ENCODE assay signal across 8 cellular contexts in the genomic region with DNA sequence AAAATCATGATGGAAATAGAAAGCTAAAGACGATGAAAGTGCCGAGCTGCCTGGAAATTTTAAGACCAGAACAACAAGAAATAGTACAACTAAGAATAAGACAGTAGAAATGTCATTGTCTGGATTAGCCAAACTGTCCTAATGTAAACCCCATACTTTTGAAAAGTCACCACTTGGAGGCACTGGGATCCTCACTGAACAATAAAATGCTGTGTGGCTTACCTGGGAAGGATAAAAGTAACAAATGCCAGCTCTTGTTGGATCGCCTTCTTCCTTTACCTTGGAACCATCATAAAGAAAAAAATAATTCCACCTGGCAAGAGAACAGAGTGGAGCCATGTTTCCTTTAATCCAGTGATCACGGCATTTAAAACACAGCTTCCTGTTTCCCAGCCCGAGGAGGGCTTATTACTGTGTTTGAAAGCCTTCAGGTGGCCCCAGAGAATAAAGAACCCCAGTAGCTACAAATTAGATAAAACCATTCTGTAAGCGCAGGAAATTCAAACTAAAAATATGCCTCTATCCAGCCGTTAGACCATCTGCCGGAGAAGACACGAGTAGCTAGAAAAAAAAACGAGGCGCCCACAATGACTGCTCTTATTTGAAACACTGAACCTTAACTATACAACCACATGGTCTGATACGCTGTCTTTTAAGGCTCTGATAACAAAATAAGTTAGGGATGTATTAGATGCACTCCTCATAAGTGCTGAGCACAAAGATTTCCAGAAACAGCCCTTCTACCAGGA. TPM values are rescaled to one million over a fixed set of nuclear protein-coding genes. Genes with fewer than 3 reads are reported as not detected.
DNase-seq lines count a peak whose midpoint lies in the region; ATAC-seq lines count a peak whose summit lies in the region.

No MANE protein-coding gene starts in this region.

- H3K9me3 ChIP-seq in CD4-positive, alpha-beta memory T cell (ENCODE audit: control insufficient read depth in 1 of 2, low read length in 2 of 2), result no peaks in the 10 kb centered on the region

- in situ Hi-C loops in KBM-7 (cut with MboI; ENCODE audit: low pct_unique_long_range_greater_than_20kb, low sequenced_read_pairs), result no loop called here

- peaks cover 0 to 2% (median 0%) of the 10 kb centered on the region in 8 donors for H3K9me3 Mint-ChIP-seq in CD4-positive, alpha-beta memory T cell
- no peaks in the 10 kb centered on the region for H3K9me3 Mint-ChIP-seq in activated T-helper 2 cell treated with anti-CD3 and anti-CD28 coated beads, Interferon-gamma antibody, Interleukin-2, Interleukin-4, amounts not matched to agents 10 μg/mL and 5 μg/mL and 100 μg/mL, durations not matched to agents 14 hours and 24 hours and 36 hours
- no peaks in the 10 kb centered on the region for H3K9me3 Mint-ChIP-seq in memory B cell

- H3K27ac Mint-ChIP-seq in CD4-positive, alpha-beta memory T cell, result peak overlapping the region; percentile 72 to 93 (median 87)
- H3K27ac Mint-ChIP-seq in activated T-helper 2 cell treated with anti-CD3 and anti-CD28 coated beads, Interferon-gamma antibody, Interleukin-2, Interleukin-4, amounts not matched to agents 10 μg/mL and 5 μg/mL and 100 μg/mL, durations not matched to agents 14 hours and 24 hours and 36 hours, result peak overlapping the region; percentile 86
- peak overlapping the region; percentile 99 for H3K27ac Mint-ChIP-seq in memory B cell

- H3K36me3 Mint-ChIP-seq in CD4-positive, alpha-beta memory T cell, result peaks cover 34 to 56% of the 10 kb centered on the region in 2 donors
- peaks cover 55% of the 10 kb centered on the region for H3K36me3 Mint-ChIP-seq in activated T-helper 2 cell treated with anti-CD3 and anti-CD28 coated beads, Interferon-gamma antibody, Interleukin-2, Interleukin-4, amounts not matched to agents 10 μg/mL and 5 μg/mL and 100 μg/mL, durations not matched to agents 14 hours and 24 hours and 36 hours (ENCODE audit: low read depth)
- peaks cover 22% of the 10 kb centered on the region for H3K36me3 Mint-ChIP-seq in memory B cell

- peaks cover 47 to 68% (median 58%) of the 10 kb centered on the region in 4 donors for H3K4me1 Mint-ChIP-seq in CD4-positive, alpha-beta memory T cell
- peaks cover 65% of the 10 kb centered on the region for H3K4me1 Mint-ChIP-seq in activated T-helper 2 cell treated with anti-CD3 and anti-CD28 coated beads, Interferon-gamma antibody, Interleukin-2, Interleukin-4, amounts not matched to agents 10 μg/mL and 5 μg/mL and 100 μg/mL, durations not matched to agents 14 hours and 24 hours and 36 hours (ENCODE audit: low read depth)
- H3K4me1 Mint-ChIP-seq in memory B cell, result peaks cover 48% of the 10 kb centered on the region

- no peaks in the 10 kb centered on the region for H3K27me3 ChIP-seq in CD4-positive, alpha-beta memory T cell (ENCODE audit: insufficient read depth, low read length)

- peak in 1 of 5 donors; percentile 15 for DNase-seq in CD4-positive, alpha-beta memory T cell
- DNase-seq in KBM-7, result peak; percentile 63
- DNase-seq in activated T-helper 2 cell treated with anti-CD3 and anti-CD28 coated beads, Interferon-gamma antibody, Interleukin-2, Interleukin-4, amounts not matched to agents 10 μg/mL and 5 μg/mL and 100 μg/mL, durations not matched to agents 14 hours and 24 hours and 36 hours (ENCODE audit: low spot score), result no peak
- DNase-seq in memory B cell (ENCODE audit: low spot score in 2 of 2), result no peak
- DNase-seq in GM19240 (ENCODE audit: insufficient read length, low spot score), result no peak
- DNase-seq in foreskin melanocyte, result no peak

- peaks cover 50% of the 10 kb centered on the region for H3K4me1 ChIP-seq in CD4-positive, alpha-beta memory T cell (ENCODE audit: insufficient read depth, low read length)

- POLR2A ChIA-PET in CD4-positive, alpha-beta memory T cell (lab: Charles Lee; ENCODE audit: partially characterized antibody), result interaction anchor here (0.9 to 1.4 kb wide), 6 partner anchors 11 to 195 kb away, joined by 3 to 6 read pairs (median 4); a partner anchor contains a TSS

- H3K27ac ChIP-seq in CD4-positive, alpha-beta memory T cell (ENCODE audit: low read depth, low read length), result no peak overlapping the region

- no peak for ATAC-seq in memory B cell (ENCODE audit: low read depth)
- ATAC-seq in HG03457 (IDR thresholded peaks at IDR 0.05; ENCODE audit: unreplicated experiment), result no peak
- ATAC-seq in GM19455 (IDR thresholded peaks at IDR 0.05; ENCODE audit: unreplicated experiment), result no peak

- H3K4me3 ChIP-seq in CD4-positive, alpha-beta memory T cell (ENCODE audit: low read length in 2 of 2), result peak overlapping the region in 1 of 2 donors; percentile 26

- CTCF ChIA-PET in CD4-positive, alpha-beta memory T cell (lab: Charles Lee; ENCODE audit: partially characterized antibody), result interaction anchor here (0.7 to 2.1 kb wide), 4 partner anchors 20 to 187 kb away, joined by 3 to 7 read pairs (median 4); no protein-coding TSS in a partner anchor

- H3K27me3 Mint-ChIP-seq in CD4-positive, alpha-beta memory T cell, result no peaks in the 10 kb centered on the region
- no peaks in the 10 kb centered on the region for H3K27me3 Mint-ChIP-seq in activated T-helper 2 cell treated with anti-CD3 and anti-CD28 coated beads, Interferon-gamma antibody, Interleukin-2, Interleukin-4, amounts not matched to agents 10 μg/mL and 5 μg/mL and 100 μg/mL, durations not matched to agents 14 hours and 24 hours and 36 hours (ENCODE audit: low read depth)
- H3K27me3 Mint-ChIP-seq in memory B cell, result no peaks in the 10 kb centered on the region

- peaks cover 18% of the 10 kb centered on the region for H3K36me3 ChIP-seq in CD4-positive, alpha-beta memory T cell (ENCODE audit: insufficient read depth, low read length)

- intact Hi-C loops in CD4-positive, alpha-beta memory T cell (cut with micrococcal nuclease), result no loop called here
- intact Hi-C loops in activated T-helper 2 cell treated with anti-CD3 and anti-CD28 coated beads, Interferon-gamma antibody, Interleukin-2, Interleukin-4, amounts not matched to agents 10 μg/mL and 5 μg/mL and 100 μg/mL, durations not matched to agents 14 hours and 24 hours and 36 hours (cut with micrococcal nuclease), result no loop called here

- peak overlapping the region; percentile 71 to 90 (median 78) for H3K4me3 Mint-ChIP-seq in CD4-positive, alpha-beta memory T cell
- peak overlapping the region; percentile 77 for H3K4me3 Mint-ChIP-seq in activated T-helper 2 cell treated with anti-CD3 and anti-CD28 coated beads, Interferon-gamma antibody, Interleukin-2, Interleukin-4, amounts not matched to agents 10 μg/mL and 5 μg/mL and 100 μg/mL, durations not matched to agents 14 hours and 24 hours and 36 hours (ENCODE audit: low read depth)
- peak overlapping the region; percentile 76 for H3K4me3 Mint-ChIP-seq in memory B cell

RNA-seq across cellular contexts. Expression of a gene that starts 4.4 kb away (rescaled TPM):
- total RNA-seq in CD4-positive, alpha-beta memory T cell, result 10 to 100 TPM; 54.0 to 59.7 TPM
- polyA plus RNA-seq in CD4-positive, alpha-beta memory T cell, result 10 to 100 TPM in 1 of 2 donors, 1 to 10 TPM in 1; 7.9 to 19.7 TPM
- total RNA-seq in activated T-helper 2 cell treated with anti-CD3 and anti-CD28 coated beads, Interferon-gamma antibody, Interleukin-2, Interleukin-4, amounts not matched to agents 10 μg/mL and 5 μg/mL and 100 μg/mL, durations not matched to agents 14 hours and 24 hours and 36 hours, result 39.0 and 39.4 TPM in 2 replicates

RNA-seq across cellular contexts. Expression of a gene that starts 4.5 kb away (rescaled TPM):
- 10 to 100 TPM; 19.5 to 20.7 TPM for total RNA-seq in CD4-positive, alpha-beta memory T cell
- polyA plus RNA-seq in CD4-positive, alpha-beta memory T cell, result 10 to 100 TPM; 17.6 to 28.9 TPM
- total RNA-seq in activated T-helper 2 cell treated with anti-CD3 and anti-CD28 coated beads, Interferon-gamma antibody, Interleukin-2, Interleukin-4, amounts not matched to agents 10 μg/mL and 5 μg/mL and 100 μg/mL, durations not matched to agents 14 hours and 24 hours and 36 hours, result 21.6 and 23.0 TPM in 2 replicates

RNA-seq across cellular contexts. Expression of a gene that starts 33.1 kb away (rescaled TPM):
- 10 to 100 TPM; 72.7 to 74.5 TPM for total RNA-seq in CD4-positive, alpha-beta memory T cell
- 10 to 100 TPM; 22.2 to 45.4 TPM for polyA plus RNA-seq in CD4-positive, alpha-beta memory T cell
- total RNA-seq in activated T-helper 2 cell treated with anti-CD3 and anti-CD28 coated beads, Interferon-gamma antibody, Interleukin-2, Interleukin-4, amounts not matched to agents 10 μg/mL and 5 μg/mL and 100 μg/mL, durations not matched to agents 14 hours and 24 hours and 36 hours, result 49.7 and 55.0 TPM in 2 replicates

RNA-seq across cellular contexts. Expression of a gene that starts 50.2 kb away (rescaled TPM):
- total RNA-seq in CD4-positive, alpha-beta memory T cell, result 1 to 10 TPM; 4.0 to 4.1 TPM
- 1 to 10 TPM; 2.8 to 4.1 TPM for polyA plus RNA-seq in CD4-positive, alpha-beta memory T cell
- 14.2 and 14.5 TPM in 2 replicates for total RNA-seq in activated T-helper 2 cell treated with anti-CD3 and anti-CD28 coated beads, Interferon-gamma antibody, Interleukin-2, Interleukin-4, amounts not matched to agents 10 μg/mL and 5 μg/mL and 100 μg/mL, durations not matched to agents 14 hours and 24 hours and 36 hours
